2 cellular contexts compared by ENCODE assay signal in the genomic region with DNA sequence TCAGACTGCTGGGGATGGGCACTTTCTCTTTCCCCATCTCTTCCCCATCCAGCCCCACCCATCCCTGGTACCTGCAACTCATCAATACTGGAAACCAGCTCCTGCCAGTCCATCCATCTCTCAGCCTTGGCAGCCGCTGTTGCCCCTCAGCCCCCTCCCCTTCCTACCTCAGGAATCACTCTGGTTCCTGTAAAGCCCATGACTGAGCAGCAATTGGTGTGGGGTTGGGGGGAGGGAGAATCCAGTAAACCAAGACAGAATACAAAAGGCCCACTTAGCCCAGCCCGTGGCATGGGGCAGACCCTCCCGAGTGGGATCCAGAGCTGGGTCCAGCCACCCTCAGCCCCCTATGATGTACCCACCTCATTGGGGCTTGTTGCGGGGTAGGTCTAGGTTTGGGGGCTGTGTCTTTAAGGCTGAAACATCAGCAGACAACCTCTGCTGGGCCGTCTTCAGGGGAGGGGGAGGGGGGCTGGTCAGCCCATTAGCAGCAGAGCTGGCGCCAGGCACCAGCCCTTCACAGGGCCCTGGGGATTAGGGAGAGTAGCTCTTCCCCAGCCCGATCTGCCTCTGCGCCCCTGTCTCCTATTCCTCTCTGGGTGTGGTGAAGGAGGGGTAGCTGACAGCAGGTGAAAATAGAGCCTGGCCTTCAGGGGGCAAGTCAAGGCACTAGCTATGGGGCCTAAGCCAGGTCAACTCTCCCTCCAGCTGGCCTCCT.
TF ChIP-seq lines count a peak whose summit lies in the region.

No MANE protein-coding gene starts in this region.

TF ChIP-seq in SK-N-SH, 30 proteins besides CTCF, POLR2A, EP300 and RAD21 (continued from another document):
- TF ChIP-seq USF1 (IDR thresholded peaks at IDR 0.05; ENCODE audit: borderline replicate concordance, low read depth): no peak
- TF ChIP-seq TAF1 (IDR thresholded peaks at IDR 0.05; ENCODE audit: borderline replicate concordance, low read depth, low read length): no peak
- TF ChIP-seq TCF12 (IDR thresholded peaks at IDR 0.05): no peak
- no peak for TF ChIP-seq TEAD4 (IDR thresholded peaks at IDR 0.05; ENCODE audit: borderline replicate concordance, insufficient read depth)
- no peak for TF ChIP-seq POLR2AphosphoS5 (IDR thresholded peaks at IDR 0.05; ENCODE audit: low read depth, low read length)
- TF ChIP-seq NRF1 (IDR thresholded peaks at IDR 0.05; ENCODE audit: low read depth, low read length): no peak
- no peak for TF ChIP-seq RFX5 (IDR thresholded peaks at IDR 0.05; ENCODE audit: low read length)
- no peak for TF ChIP-seq GATA2 (CRISPR knock-in tag; IDR thresholded peaks at IDR 0.05)
- no peak for TF ChIP-seq REST (IDR thresholded peaks at IDR 0.05; ENCODE audit: low read depth, low read length)
- TF ChIP-seq EZH2phosphoT487 (IDR thresholded peaks at IDR 0.05; ENCODE audit: borderline replicate concordance, low read depth): no peak
- TF ChIP-seq CHD2 (IDR thresholded peaks at IDR 0.05; ENCODE audit: low read length, partially characterized antibody): no peak

TF ChIP-seq in SK-N-SH treated with all-trans-retinoic acid at 6 μM for 48 hours, 23 proteins besides CTCF, POLR2A, EP300 and RAD21 (continued from another document):
- TF ChIP-seq, protein P1, sequence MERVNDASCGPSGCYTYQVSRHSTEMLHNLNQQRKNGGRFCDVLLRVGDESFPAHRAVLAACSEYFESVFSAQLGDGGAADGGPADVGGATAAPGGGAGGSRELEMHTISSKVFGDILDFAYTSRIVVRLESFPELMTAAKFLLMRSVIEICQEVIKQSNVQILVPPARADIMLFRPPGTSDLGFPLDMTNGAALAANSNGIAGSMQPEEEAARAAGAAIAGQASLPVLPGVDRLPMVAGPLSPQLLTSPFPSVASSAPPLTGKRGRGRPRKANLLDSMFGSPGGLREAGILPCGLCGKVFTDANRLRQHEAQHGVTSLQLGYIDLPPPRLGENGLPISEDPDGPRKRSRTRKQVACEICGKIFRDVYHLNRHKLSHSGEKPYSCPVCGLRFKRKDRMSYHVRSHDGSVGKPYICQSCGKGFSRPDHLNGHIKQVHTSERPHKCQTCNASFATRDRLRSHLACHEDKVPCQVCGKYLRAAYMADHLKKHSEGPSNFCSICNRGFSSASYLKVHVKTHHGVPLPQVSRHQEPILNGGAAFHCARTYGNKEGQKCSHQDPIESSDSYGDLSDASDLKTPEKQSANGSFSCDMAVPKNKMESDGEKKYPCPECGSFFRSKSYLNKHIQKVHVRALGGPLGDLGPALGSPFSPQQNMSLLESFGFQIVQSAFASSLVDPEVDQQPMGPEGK (CRISPR knock-in tag; IDR thresholded peaks at IDR 0.05; ENCODE audit: borderline replicate concordance): no peak
- TF ChIP-seq, protein P2, sequence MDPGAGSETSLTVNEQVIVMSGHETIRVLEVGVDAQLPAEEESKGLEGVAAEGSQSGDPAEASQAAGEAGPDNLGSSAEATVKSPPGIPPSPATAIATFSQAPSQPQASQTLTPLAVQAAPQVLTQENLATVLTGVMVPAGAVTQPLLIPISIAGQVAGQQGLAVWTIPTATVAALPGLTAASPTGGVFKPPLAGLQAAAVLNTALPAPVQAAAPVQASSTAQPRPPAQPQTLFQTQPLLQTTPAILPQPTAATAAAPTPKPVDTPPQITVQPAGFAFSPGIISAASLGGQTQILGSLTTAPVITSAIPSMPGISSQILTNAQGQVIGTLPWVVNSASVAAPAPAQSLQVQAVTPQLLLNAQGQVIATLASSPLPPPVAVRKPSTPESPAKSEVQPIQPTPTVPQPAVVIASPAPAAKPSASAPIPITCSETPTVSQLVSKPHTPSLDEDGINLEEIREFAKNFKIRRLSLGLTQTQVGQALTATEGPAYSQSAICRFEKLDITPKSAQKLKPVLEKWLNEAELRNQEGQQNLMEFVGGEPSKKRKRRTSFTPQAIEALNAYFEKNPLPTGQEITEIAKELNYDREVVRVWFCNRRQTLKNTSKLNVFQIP (CRISPR knock-in tag; IDR thresholded peaks at IDR 0.05; ENCODE audit: borderline replicate concordance, low read depth): no peak
- TF ChIP-seq ZNF70 (CRISPR knock-in tag; IDR thresholded peaks at IDR 0.05) (no peak), ARNTL (CRISPR knock-in tag; IDR thresholded peaks at IDR 0.05; ENCODE audit: borderline replicate concordance, low read depth) (no peak), ESRRG (CRISPR knock-in tag; IDR thresholded peaks at IDR 0.05) (no peak), RARB (CRISPR knock-in tag; IDR thresholded peaks at IDR 0.05) (no peak), ISL1 (CRISPR knock-in tag; IDR thresholded peaks at IDR 0.05) (no peak), CREB5 (CRISPR knock-in tag; IDR thresholded peaks at IDR 0.05; ENCODE audit: low read depth) (no peak), BACH2 (CRISPR knock-in tag; IDR thresholded peaks at IDR 0.05; ENCODE audit: borderline replicate concordance) (no peak), ZFP3 (CRISPR knock-in tag; IDR thresholded peaks at IDR 0.05) (no peak), CSDC2 (CRISPR knock-in tag; IDR thresholded peaks at IDR 0.05) (no peak), TCF4 (CRISPR knock-in tag; IDR thresholded peaks at IDR 0.05; ENCODE audit: borderline replicate concordance) (no peak), SNAI2 (CRISPR knock-in tag; IDR thresholded peaks at IDR 0.05) (no peak), ZNF565 (CRISPR knock-in tag; conservative IDR thresholded peaks at IDR 0.05; ENCODE audit: low read depth) (no peak), ZC3H10 (CRISPR knock-in tag; IDR thresholded peaks at IDR 0.05) (no peak), CSRNP3 (CRISPR knock-in tag; IDR thresholded peaks at IDR 0.05) (no peak), PPARA (CRISPR knock-in tag; IDR thresholded peaks at IDR 0.05; ENCODE audit: borderline replicate concordance) (no peak)
- TF ChIP-seq, protein P3, sequence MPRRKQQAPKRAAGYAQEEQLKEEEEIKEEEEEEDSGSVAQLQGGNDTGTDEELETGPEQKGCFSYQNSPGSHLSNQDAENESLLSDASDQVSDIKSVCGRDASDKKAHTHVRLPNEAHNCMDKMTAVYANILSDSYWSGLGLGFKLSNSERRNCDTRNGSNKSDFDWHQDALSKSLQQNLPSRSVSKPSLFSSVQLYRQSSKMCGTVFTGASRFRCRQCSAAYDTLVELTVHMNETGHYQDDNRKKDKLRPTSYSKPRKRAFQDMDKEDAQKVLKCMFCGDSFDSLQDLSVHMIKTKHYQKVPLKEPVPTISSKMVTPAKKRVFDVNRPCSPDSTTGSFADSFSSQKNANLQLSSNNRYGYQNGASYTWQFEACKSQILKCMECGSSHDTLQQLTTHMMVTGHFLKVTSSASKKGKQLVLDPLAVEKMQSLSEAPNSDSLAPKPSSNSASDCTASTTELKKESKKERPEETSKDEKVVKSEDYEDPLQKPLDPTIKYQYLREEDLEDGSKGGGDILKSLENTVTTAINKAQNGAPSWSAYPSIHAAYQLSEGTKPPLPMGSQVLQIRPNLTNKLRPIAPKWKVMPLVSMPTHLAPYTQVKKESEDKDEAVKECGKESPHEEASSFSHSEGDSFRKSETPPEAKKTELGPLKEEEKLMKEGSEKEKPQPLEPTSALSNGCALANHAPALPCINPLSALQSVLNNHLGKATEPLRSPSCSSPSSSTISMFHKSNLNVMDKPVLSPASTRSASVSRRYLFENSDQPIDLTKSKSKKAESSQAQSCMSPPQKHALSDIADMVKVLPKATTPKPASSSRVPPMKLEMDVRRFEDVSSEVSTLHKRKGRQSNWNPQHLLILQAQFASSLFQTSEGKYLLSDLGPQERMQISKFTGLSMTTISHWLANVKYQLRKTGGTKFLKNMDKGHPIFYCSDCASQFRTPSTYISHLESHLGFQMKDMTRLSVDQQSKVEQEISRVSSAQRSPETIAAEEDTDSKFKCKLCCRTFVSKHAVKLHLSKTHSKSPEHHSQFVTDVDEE (CRISPR knock-in tag; IDR thresholded peaks at IDR 0.05): no peak
